Comparison of ENCODE assay signal across 15 cellular contexts in genomic region chr20:53859684-53860083, GRCh38.
DNase-seq lines count a peak whose midpoint lies in the region; ATAC-seq and TF ChIP-seq lines count a peak whose summit lies in the region.
"Had no signal": no experiment of that assay in that cellular context is flagged by ENCODE, and none has a peak within 500 bp of the region (broad histone marks: within the 10 kb centered on the region; RNA-seq: fewer than 3 reads in every experiment).

No MANE protein-coding gene starts in this region.

- no peak overlapping the region for H3K4me3 ChIP-seq in fibroblast of the aortic adventitia (ENCODE audit: low read depth, low read length)
- H3K4me3 ChIP-seq in uterus = no peak overlapping the region
- H3K4me3 ChIP-seq: ascending aorta had no signal

- DNase-seq in Right ventricle myocardium inferior (ENCODE audit: missing footprints) (peak; percentile 85), cardiac septum (ENCODE audit: low spot score) (no peak), fibroblast of the aortic adventitia (ENCODE audit: low read depth) (peak; percentile 61), myocyte (ENCODE audit: low read depth) (peak; percentile 25), uterus (peak; percentile 36 to 46), SK-N-DZ (ENCODE audit: low spot score) (no peak)
- DNase-seq: activated CD8-positive, alpha-beta memory T cell treated with anti-CD3 and anti-CD28 coated beads for 24 hours; activated effector memory CD4-positive, alpha-beta T cell treated with Interleukin-2 at 50 U/mL for 16 hours; CD4-positive, alpha-beta T cell; GDM1; NCI-H1417; stimulated activated CD4-positive, alpha-beta T cell treated with anti-CD3 and anti-CD28 coated beads, Interleukin-2, amount 100 ng/mL, for 48 hours had no signal

- no peaks in the 10 kb centered on the region for H3K4me1 ChIP-seq in uterus
- H3K4me1 ChIP-seq: ascending aorta had no signal

- TF ChIP-seq CTCF in fibroblast of the aortic adventitia (IDR thresholded peaks at IDR 0.05; ENCODE audit: insufficient read depth, low read length) = no peak
- TF ChIP-seq CTCF in uterus (IDR thresholded peaks at IDR 0.05) = no peak

- ATAC-seq in Right ventricle myocardium inferior (peak; percentile 90), HG03196 (IDR thresholded peaks at IDR 0.05; ENCODE audit: unreplicated experiment) (no peak), HG03342 (IDR thresholded peaks at IDR 0.05; ENCODE audit: unreplicated experiment) (no peak)

- intact Hi-C loops in Right ventricle myocardium inferior (cut with DNase I) (no loop called here), cardiac septum (cut with DNase I) (no loop called here), uterus (cut with DNase I; ENCODE audit: low total_unique reads) (no loop called here)

- H3K9me3 ChIP-seq in uterus = no peaks in the 10 kb centered on the region
- H3K9me3 ChIP-seq: ascending aorta had no signal

- TF ChIP-seq POLR2A in uterus (IDR thresholded peaks at IDR 0.05) = no peak

- H3K36me3 ChIP-seq in uterus = no peaks in the 10 kb centered on the region
- H3K36me3 ChIP-seq: ascending aorta had no signal

- H3K27ac ChIP-seq in uterus = peak overlapping the region in 1 of 2 donors; percentile 3

- H3K27me3 ChIP-seq in uterus = no peaks in the 10 kb centered on the region
- H3K27me3 ChIP-seq: ascending aorta had no signal

Comparison
In these comparisons a context has a peak if more than half of its experiments do, and no peak if none do; other contexts are left out.
1. DNase-seq: peak in Right ventricle myocardium inferior (single experiment), fibroblast of the aortic adventitia (single experiment), myocyte (single experiment) and uterus (2 of 2); none in cardiac septum (single experiment) and SK-N-DZ (single experiment).